In genomic region chr15:71337197-71337845, GRCh38 we compare ENCODE assay signal across 13 cellular contexts.
DNase-seq lines count a peak whose midpoint lies in the region; ATAC-seq, FAIRE-seq and TF ChIP-seq lines count a peak whose summit lies in the region.
"Had no signal": no experiment of that assay in that cellular context is flagged by ENCODE, and none has a peak within 500 bp of the region (broad histone marks: within the 10 kb centered on the region; RNA-seq: fewer than 3 reads in every experiment).

No MANE protein-coding gene starts in this region.

- peaks cover 22% of the 10 kb centered on the region for H3K36me3 ChIP-seq in MG63
- H3K36me3 ChIP-seq in pancreas = no peaks in the 10 kb centered on the region

- H3K27me3 ChIP-seq in MG63 (no peaks in the 10 kb centered on the region), pancreas (no peaks in the 10 kb centered on the region)

- no peaks in the 10 kb centered on the region; the same call in 1 of the 2 replicates for H3K9me3 ChIP-seq in MG63
- no peaks in the 10 kb centered on the region for H3K9me3 ChIP-seq in pancreas

- H3K27ac Mint-ChIP-seq in activated T-helper 2 cell treated with anti-CD3 and anti-CD28 coated beads, Interferon-gamma antibody, Interleukin-2, Interleukin-4, amounts not matched to agents 10 μg/mL and 5 μg/mL and 100 μg/mL, durations not matched to agents 14 hours and 24 hours and 36 hours = no peak overlapping the region
- H3K27ac Mint-ChIP-seq: activated CD8-positive, alpha-beta T cell treated with anti-CD3 and anti-CD28 coated beads for 36 hours; B cell; HFFc6 had no signal

- peak; percentile 43 for DNase-seq in EL
- peak; percentile 8 for DNase-seq in MG63
- DNase-seq in pancreas = peak in 1 of 6 donors; percentile 25
- no peak for DNase-seq in activated CD8-positive, alpha-beta memory T cell treated with anti-CD3 and anti-CD28 coated beads, Interleukin-2, amount 50 U/mL, for 48 hours
- no peak for DNase-seq in activated CD4-positive, alpha-beta T cell treated with anti-CD3 and anti-CD28 coated beads for 48 hours
- no peak for DNase-seq in activated T-helper 2 cell treated with anti-CD3 and anti-CD28 coated beads, Interferon-gamma antibody, Interleukin-2, Interleukin-4, amounts not matched to agents 10 μg/mL and 5 μg/mL and 100 μg/mL, durations not matched to agents 14 hours and 24 hours and 36 hours (ENCODE audit: low spot score)
- DNase-seq: activated CD8-positive, alpha-beta T cell treated with anti-CD3 and anti-CD28 coated beads for 36 hours; HFFc6; MV-4-11; stimulated activated naive CD4-positive, alpha-beta T cell treated with Interleukin-2 at 50 U/mL for 16 hours had no signal

- TF ChIP-seq CTCF in pancreas (IDR thresholded peaks at IDR 0.05) = no peak

- FAIRE-seq in pancreas (lab: Jason Lieb, UNC) = no peak

- peak overlapping the region; percentile 17 to 52 (median 46) for H3K27ac ChIP-seq in pancreas

- H3K4me3 ChIP-seq in MG63 (no peak overlapping the region), pancreas (no peak overlapping the region)

- ATAC-seq in esophagus mucosa (peak; percentile 95), pancreas (peak; percentile 65 to 78 (median 76)), HG02763 (IDR thresholded peaks at IDR 0.05; ENCODE audit: unreplicated experiment) (no peak)
- ATAC-seq: activated CD8-positive, alpha-beta T cell treated with anti-CD3 and anti-CD28 coated beads for 36 hours had no signal

- intact Hi-C loops in pancreas (cut with DNase I) = no loop called here
- intact Hi-C loops in activated T-helper 2 cell treated with anti-CD3 and anti-CD28 coated beads, Interferon-gamma antibody, Interleukin-2, Interleukin-4, amounts not matched to agents 10 μg/mL and 5 μg/mL and 100 μg/mL, durations not matched to agents 14 hours and 24 hours and 36 hours (cut with micrococcal nuclease) = no loop called here

- H3K4me1 Mint-ChIP-seq in activated T-helper 2 cell treated with anti-CD3 and anti-CD28 coated beads, Interferon-gamma antibody, Interleukin-2, Interleukin-4, amounts not matched to agents 10 μg/mL and 5 μg/mL and 100 μg/mL, durations not matched to agents 14 hours and 24 hours and 36 hours (ENCODE audit: low read depth) = peaks cover 20% of the 10 kb centered on the region
- H3K4me1 Mint-ChIP-seq: B cell had no signal

- no peak overlapping the region for H3K4me3 Mint-ChIP-seq in activated T-helper 2 cell treated with anti-CD3 and anti-CD28 coated beads, Interferon-gamma antibody, Interleukin-2, Interleukin-4, amounts not matched to agents 10 μg/mL and 5 μg/mL and 100 μg/mL, durations not matched to agents 14 hours and 24 hours and 36 hours (ENCODE audit: low read depth)
- H3K4me3 Mint-ChIP-seq: activated CD8-positive, alpha-beta T cell treated with anti-CD3 and anti-CD28 coated beads for 36 hours; B cell; HFFc6 had no signal

- 49 to 55% methylated on average over 5 of the region's 5 CpGs for WGBS in pancreas, 2 donors

- no peaks in the 10 kb centered on the region for H3K4me1 ChIP-seq in pancreas

- no peaks in the 10 kb centered on the region for H3K36me3 Mint-ChIP-seq in activated T-helper 2 cell treated with anti-CD3 and anti-CD28 coated beads, Interferon-gamma antibody, Interleukin-2, Interleukin-4, amounts not matched to agents 10 μg/mL and 5 μg/mL and 100 μg/mL, durations not matched to agents 14 hours and 24 hours and 36 hours (ENCODE audit: low read depth)

- no peaks in the 10 kb centered on the region for H3K9me3 Mint-ChIP-seq in activated T-helper 2 cell treated with anti-CD3 and anti-CD28 coated beads, Interferon-gamma antibody, Interleukin-2, Interleukin-4, amounts not matched to agents 10 μg/mL and 5 μg/mL and 100 μg/mL, durations not matched to agents 14 hours and 24 hours and 36 hours
- H3K9me3 Mint-ChIP-seq: activated CD8-positive, alpha-beta T cell treated with anti-CD3 and anti-CD28 coated beads for 36 hours; HFFc6 had no signal

- peaks cover 8% of the 10 kb centered on the region for H3K27me3 Mint-ChIP-seq in activated T-helper 2 cell treated with anti-CD3 and anti-CD28 coated beads, Interferon-gamma antibody, Interleukin-2, Interleukin-4, amounts not matched to agents 10 μg/mL and 5 μg/mL and 100 μg/mL, durations not matched to agents 14 hours and 24 hours and 36 hours (ENCODE audit: low read depth)
- H3K27me3 Mint-ChIP-seq: activated CD8-positive, alpha-beta T cell treated with anti-CD3 and anti-CD28 coated beads for 36 hours had no signal

Comparison
In these comparisons a context has a peak if more than half of its experiments do, and no peak if none do; other contexts are left out.
1. DNase-seq: peak in EL (single experiment) and MG63 (single experiment); none in activated CD8-positive, alpha-beta memory T cell treated with anti-CD3 and anti-CD28 coated beads, Interleukin-2, amount 50 U/mL, for 48 hours (single experiment), activated CD4-positive, alpha-beta T cell treated with anti-CD3 and anti-CD28 coated beads for 48 hours (single experiment) and activated T-helper 2 cell treated with anti-CD3 and anti-CD28 coated beads, Interferon-gamma antibody, Interleukin-2, Interleukin-4, amounts not matched to agents 10 μg/mL and 5 μg/mL and 100 μg/mL, durations not matched to agents 14 hours and 24 hours and 36 hours (single experiment).